Comparison of ENCODE assay signal across 8 cellular contexts in the genomic region with DNA sequence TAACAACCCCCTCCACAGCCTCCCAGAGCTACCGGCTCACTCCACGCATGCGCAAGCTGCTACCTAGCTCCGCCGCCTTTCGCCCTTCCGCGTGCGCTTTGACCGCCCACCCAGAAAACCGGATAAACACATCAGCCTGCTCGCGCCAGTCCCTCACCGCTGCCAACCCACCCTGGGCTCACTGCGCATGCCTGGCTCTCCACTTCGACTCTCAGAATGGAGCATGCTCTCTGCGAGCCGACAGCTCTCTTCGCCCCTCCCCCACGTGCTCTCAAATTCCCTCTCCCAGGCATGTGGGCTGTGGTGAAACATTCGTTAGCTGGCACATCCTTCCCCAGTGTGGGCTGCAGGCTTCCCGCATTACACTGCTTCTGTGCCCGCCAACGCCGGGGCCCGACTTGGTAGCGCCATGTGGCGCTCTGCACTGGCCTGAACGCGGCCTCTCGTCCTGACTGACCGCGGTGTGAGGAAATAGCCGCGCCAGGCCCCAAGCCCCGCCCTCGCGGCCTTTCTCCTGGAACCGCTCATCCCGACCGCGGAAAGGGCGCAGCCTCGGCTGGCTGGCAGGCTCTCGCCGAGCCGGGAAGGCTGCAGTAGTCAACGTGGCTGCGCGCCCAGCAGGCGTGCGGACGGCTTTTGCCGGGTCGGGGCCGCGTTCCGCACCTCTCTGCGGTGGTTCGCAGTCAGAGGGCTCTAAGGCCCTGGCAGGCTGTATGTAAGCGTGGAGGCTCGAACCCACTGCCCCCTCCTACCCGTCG. TPM values are rescaled to one million over a fixed set of nuclear protein-coding genes. Genes with fewer than 3 reads are reported as not detected.
DNase-seq lines count a peak whose midpoint lies in the region; ATAC-seq, FAIRE-seq and TF ChIP-seq lines count a peak whose summit lies in the region.

No MANE protein-coding gene starts in this region.

- H3K27ac ChIP-seq in adipose tissue (ENCODE audit: low read depth, low read length) (peak overlapping the region; percentile 83), trophoblast cell (ENCODE audit: low read depth, low read length) (peak overlapping the region; percentile 99), transverse colon (peak overlapping the region; percentile 99 to 100 (median 100))

- in situ Hi-C loops in transverse colon (cut with MboI; ENCODE audit: low pct_ligation_motif_present in 1 of 4, low pct_unique_long_range_greater_than_20kb in 1 of 4, low sequenced_read_pairs in 3 of 4) = no loop called here

- H3K36me3 ChIP-seq in trophoblast cell (ENCODE audit: control insufficient read depth in 1 of 2, insufficient read depth in 2 of 2, low read length in 2 of 2) (no peaks in the 10 kb centered on the region), transverse colon (no peaks in the 10 kb centered on the region)

- H3K4me3 ChIP-seq in trophoblast cell (ENCODE audit: low read depth, low read length) = peak overlapping the region; percentile 96
- H3K4me3 ChIP-seq in transverse colon = peak overlapping the region; percentile 72 to 96 (median 86)

- peak overlapping the region; percentile 78 for H3K9ac ChIP-seq in trophoblast cell (ENCODE audit: low read length)

- H3K79me1 ChIP-seq in trophoblast cell (ENCODE audit: low read length) = peaks cover 20% of the 10 kb centered on the region

- H3K27me3 ChIP-seq in trophoblast cell (ENCODE audit: insufficient read depth, low read length) (no peaks in the 10 kb centered on the region), transverse colon (no peaks in the 10 kb centered on the region)

- peak overlapping the region; percentile 71 for H3K14ac ChIP-seq in trophoblast cell (ENCODE audit: low read length)

- H3K4me1 ChIP-seq in trophoblast cell (ENCODE audit: control insufficient read depth in 1 of 2, insufficient read depth in 2 of 2, low read length in 2 of 2) (peaks cover 0 to 2% of the 10 kb centered on the region in 2 experiments), transverse colon (peaks cover 11 to 35% (median 30%) of the 10 kb centered on the region in 4 donors)

- WGBS in adipose tissue, 3 donors = 0 to 1% (median 0%) methylated on average over 57 to 64 of the region's 64 CpGs
- no CpG with 5 or more reads among the region's 64 CpGs for WGBS in trophoblast cell (ENCODE audit: extremely low coverage, insufficient coverage, insufficient read length)
- 0% methylated on average over 53 of the region's 64 CpGs; no CpG with 5 or more reads in 1 of the 2 donors for WGBS in transverse colon (ENCODE audit: low coverage in 1 of 2), 2 donors

- peak in 1 of 5 experiments; percentile 21 for TF ChIP-seq CTCF in transverse colon (IDR thresholded peaks at IDR 0.05)

- no peaks in the 10 kb centered on the region for H3K9me3 ChIP-seq in trophoblast cell (ENCODE audit: insufficient read depth, low read depth, low read length)
- no peaks in the 10 kb centered on the region for H3K9me3 ChIP-seq in transverse colon

- peak; percentile 98 for FAIRE-seq in GM12892 (lab: Jason Lieb, UNC)

- H3K79me2 ChIP-seq in trophoblast cell (ENCODE audit: control insufficient read depth, insufficient read depth, low read length, poor library complexity) = peaks cover 28% of the 10 kb centered on the region

- H3K4me2 ChIP-seq in trophoblast cell (ENCODE audit: low read length) = peak overlapping the region; percentile 68

- no peak for TF ChIP-seq EP300 in transverse colon (IDR thresholded peaks at IDR 0.05; ENCODE audit: low read depth)

- peak; percentile 92 for DNase-seq in GM12892 (ENCODE audit: insufficient read length)
- DNase-seq in NCI-H1436 (lab: John Stamatoyannopoulos, UW) = peak; percentile 100
- DNase-seq in SW480 (ENCODE audit: low spot score) = peak; percentile 100
- peak; percentile 99 for DNase-seq in cardiac septum (ENCODE audit: low spot score)
- peak; percentile 100 for DNase-seq in trophoblast cell
- peak; percentile 99 for DNase-seq in transverse colon

- H2AK5ac ChIP-seq in trophoblast cell (ENCODE audit: low read length) = no peak overlapping the region

- H3K23ac ChIP-seq in trophoblast cell (ENCODE audit: low read length) = no peak overlapping the region

- ATAC-seq in HG02840 (IDR thresholded peaks at IDR 0.05; ENCODE audit: low FRiP score, unreplicated experiment) = peak; percentile 71

- intact Hi-C loops in cardiac septum (cut with DNase I) = loop anchor here (1.0 to 10.0 kb wide), 6 partner anchors 52 to 666 kb away; a partner anchor contains a TSS
- intact Hi-C loops in transverse colon (cut with DNase I; ENCODE audit: low total_unique reads) = loop anchor here (10.0 kb wide), 1 partner anchor 58 kb away; a partner anchor contains a TSS

- H3K4ac ChIP-seq in trophoblast cell (ENCODE audit: low read depth, low read length) = peak overlapping the region; percentile 70

- H4K12ac ChIP-seq in trophoblast cell (ENCODE audit: low read depth, low read length) = peak overlapping the region; percentile 38

- TF ChIP-seq POLR2A in GM12892 (IDR thresholded peaks at IDR 0.05; ENCODE audit: low read depth, low read length) (peak; percentile 81), transverse colon (IDR thresholded peaks at IDR 0.05) (peak; percentile 78)

- H2BK120ac ChIP-seq in trophoblast cell (ENCODE audit: insufficient read depth, low read length, poor library complexity) = peak overlapping the region; percentile 79

- peak overlapping the region; percentile 70 for H2AFZ ChIP-seq in trophoblast cell (ENCODE audit: insufficient read depth, low read length, poor library complexity)

- H2BK5ac ChIP-seq in trophoblast cell (ENCODE audit: low read depth, low read length, poor library complexity) = peak overlapping the region; percentile 88

- peak overlapping the region; percentile 94 for H4K8ac ChIP-seq in trophoblast cell (ENCODE audit: low read depth, low read length)

- peak overlapping the region; percentile 99 for H4K91ac ChIP-seq in trophoblast cell (ENCODE audit: low read depth, low read length)

- peak overlapping the region; percentile 89 for H3K18ac ChIP-seq in trophoblast cell (ENCODE audit: low read length)

- no peak overlapping the region for H2BK12ac ChIP-seq in trophoblast cell (ENCODE audit: low read length)

RNA-seq across cellular contexts. Expression of a gene that starts 0.4 kb away (rescaled TPM):
- 8.9 TPM for polyA plus RNA-seq in GM12892 (2012; ENCODE audit: missing spikeins)
- polyA plus RNA-seq in adipose tissue = 1 to 10 TPM; 4.2 to 7.2 (median 6.5) TPM
- total RNA-seq in cardiac septum (20.0 TPM), transverse colon (10 to 100 TPM; 18.2 to 42.7 (median 31.7) TPM)
- polyA plus RNA-seq in trophoblast cell (2013) = 15.5 and 16.4 TPM in 2 replicates

RNA-seq across cellular contexts. Expression of a gene that starts 53.6 kb away (rescaled TPM):
- polyA plus RNA-seq in GM12892 (2012; ENCODE audit: missing spikeins) = 57.4 TPM
- polyA plus RNA-seq in adipose tissue = 10 to 100 TPM; 13.2 to 41.2 (median 26.8) TPM
- total RNA-seq in cardiac septum (91.3 TPM), transverse colon (10 to 100 TPM in 3 of 4 donors, 1 to 10 TPM in 1; 5.2 to 63.1 (median 48.0) TPM)
- polyA plus RNA-seq in trophoblast cell (2013) = 19.3 and 19.7 TPM in 2 replicates

Comparison
In these comparisons a context has a peak if more than half of its experiments do, and no peak if none do; other contexts are left out.
1. Peak in every context shown above with its lines: DNase-seq, ATAC-seq, H3K4me3 ChIP-seq and H3K27ac ChIP-seq.